Comparison of ENCODE assay signal across 19 cellular contexts in genomic region chr3:196012941-196013471, GRCh38.
"Had no signal": no experiment of that assay in that cellular context is flagged by ENCODE, and none has a peak within 500 bp of the region (broad histone marks: within the 10 kb centered on the region; RNA-seq: fewer than 3 reads in every experiment).

No MANE protein-coding gene starts in this region.

- H3K4me1 ChIP-seq: vagina had no signal

- DNase-seq: activated CD4-positive, alpha-beta memory T cell treated with anti-CD3 and anti-CD28 coated beads for 36 hours; activated CD4-positive, alpha-beta T cell treated with anti-CD3 and anti-CD28 coated beads for 48 hours; activated effector memory CD4-positive, alpha-beta T cell treated with anti-CD3 and anti-CD28 coated beads, Interleukin-2, amount 50 U/mL, for 16 hours; activated naive CD4-positive, alpha-beta T cell treated with anti-CD3 and anti-CD28 coated beads, Interleukin-2, amount 10 ng/mL, durations not matched to agents 7 days and 5 days; activated T-cell treated with anti-CD3 and anti-CD28 coated beads, Interleukin-2, amount 50 U/mL, for 48 hours; foreskin melanocyte; kidney glomerular epithelial cell; occipital lobe; stimulated activated CD4-positive, alpha-beta T cell treated with anti-CD3 and anti-CD28 coated beads, Interleukin-15, amount 100 ng/mL, for 24 hours; stimulated activated CD4-positive, alpha-beta T cell treated with anti-CD3 and anti-CD28 coated beads, Interleukin-2, amount 100 ng/mL, for 48 hours; stimulated activated naive CD4-positive, alpha-beta T cell treated with Interleukin-2 at 50 U/mL for 16 hours; T-helper 17 cell had no signal

- H3K27ac ChIP-seq: hepatocyte, thoracic aorta, vagina had no signal

- H3K27ac Mint-ChIP-seq: activated CD4-positive, alpha-beta memory T cell treated with anti-CD3 and anti-CD28 coated beads for 36 hours; activated naive CD4-positive, alpha-beta T cell treated with anti-CD3 and anti-CD28 coated beads, Interleukin-2, amount 10 ng/mL, durations not matched to agents 7 days and 5 days; memory B cell; T-helper 17 cell; type B pancreatic cell had no signal

- H3K4me3 ChIP-seq: hepatocyte, smooth muscle cell, thoracic aorta, vagina had no signal

- H3K36me3 Mint-ChIP-seq: activated CD4-positive, alpha-beta memory T cell treated with anti-CD3 and anti-CD28 coated beads for 36 hours; activated naive CD4-positive, alpha-beta T cell treated with anti-CD3 and anti-CD28 coated beads, Interleukin-2, amount 10 ng/mL, durations not matched to agents 7 days and 5 days; type B pancreatic cell had no signal

- H3K36me3 ChIP-seq: thoracic aorta, vagina had no signal

- H3K9me3 Mint-ChIP-seq: memory B cell, type B pancreatic cell had no signal

- H3K4me3 Mint-ChIP-seq: activated CD4-positive, alpha-beta memory T cell treated with anti-CD3 and anti-CD28 coated beads for 36 hours; activated naive CD4-positive, alpha-beta T cell treated with anti-CD3 and anti-CD28 coated beads, Interleukin-2, amount 10 ng/mL, durations not matched to agents 7 days and 5 days; memory B cell; T-helper 17 cell; type B pancreatic cell had no signal

- H3K4me1 Mint-ChIP-seq: activated naive CD4-positive, alpha-beta T cell treated with anti-CD3 and anti-CD28 coated beads, Interleukin-2, amount 10 ng/mL, durations not matched to agents 7 days and 5 days; memory B cell had no signal

- H3K9me3 ChIP-seq: thoracic aorta, vagina had no signal

- H3K27me3 ChIP-seq: hepatocyte, vagina had no signal

- ATAC-seq: sciatic nerve, T-helper 17 cell had no signal
